9 cellular contexts compared by ENCODE assay signal in genomic region chr7:2864204-2864985, GRCh38. TPM values are rescaled to one million over a fixed set of nuclear protein-coding genes. Genes with fewer than 3 reads are reported as not detected.
DNase-seq lines count a peak whose midpoint lies in the region; ATAC-seq, FAIRE-seq and TF ChIP-seq lines count a peak whose summit lies in the region.
"Had no signal": no experiment of that assay in that cellular context is flagged by ENCODE, and none has a peak within 500 bp of the region (broad histone marks: within the 10 kb centered on the region; RNA-seq: fewer than 3 reads in every experiment).

No MANE protein-coding gene starts in this region.

- H3K9me3 ChIP-seq in GM12878 (replicated peaks; ENCODE audit: control insufficient read depth, insufficient read depth, low read length) (no peaks in the 10 kb centered on the region), upper lobe of right lung (no peaks in the 10 kb centered on the region)

- H3K27me3 ChIP-seq in GM12878 (replicated peaks in 1 of 2; ENCODE audit: control insufficient read depth in 2 of 2, insufficient read depth in 2 of 2, low read length in 1 of 2) (no peaks in the 10 kb centered on the region), mesendoderm (ENCODE audit: insufficient read depth, low read length, poor library complexity) (no peaks in the 10 kb centered on the region), upper lobe of right lung (no peaks in the 10 kb centered on the region)

- 48% methylated on average over 12 of the region's 12 CpGs for WGBS in GM12878 (ENCODE audit: insufficient coverage, insufficient replicate concordance, low lambda C conversion rate, missing lambda C conversion rate)
- WGBS in mesendoderm (ENCODE audit: extremely low coverage, insufficient coverage, low lambda C conversion rate): no CpG with 5 or more reads among the region's 12 CpGs

- POLR2A ChIA-PET in GM12878 (lab: Charles Lee): interaction anchor here (1.2 to 1.4 kb wide), 2 partner anchors 106 to 290 kb away, joined by 3 to 5 read pairs; no protein-coding TSS in a partner anchor

- no peak overlapping the region for H2BK15ac ChIP-seq in mesendoderm (replicated peaks; ENCODE audit: low read depth)

- CTCF ChIA-PET in activated naive CD4-positive, alpha-beta T cell treated with anti-CD3 and anti-CD28 coated beads, Interleukin-2, amount 10 ng/mL, durations not matched to agents 7 days and 5 days (lab: Charles Lee): interaction anchor here (0.6 to 3.0 kb wide), 25 partner anchors 9 to 809 kb away, joined by 3 to 21 read pairs (median 4); partner anchors contain the start of gene SDK1
- CTCF ChIA-PET in GM12878 (lab: Yijun Ruan, JAX): interaction anchor here (0.7 to 4.9 kb wide), 37 partner anchors 9 to 1034 kb away, joined by 3 to 48 read pairs (median 5); no protein-coding TSS in a partner anchor

- H3K27me3 Mint-ChIP-seq in activated naive CD4-positive, alpha-beta T cell treated with anti-CD3 and anti-CD28 coated beads, Interleukin-2, amount 10 ng/mL, durations not matched to agents 7 days and 5 days: no peaks in the 10 kb centered on the region

- H3K9me3 Mint-ChIP-seq in activated naive CD4-positive, alpha-beta T cell treated with anti-CD3 and anti-CD28 coated beads, Interleukin-2, amount 10 ng/mL, durations not matched to agents 7 days and 5 days: no peaks in the 10 kb centered on the region

- in situ Hi-C loops in GM12878 (cut with MboI): loop anchor here (10.0 kb wide), 1 partner anchor 1030 kb away; no protein-coding TSS in a partner anchor

- peak overlapping the region; percentile 88 for H3K4ac ChIP-seq in mesendoderm (ENCODE audit: low read depth, low read length)

- no peaks in the 10 kb centered on the region for H3K79me1 ChIP-seq in mesendoderm (ENCODE audit: low read length)

- H2AFZ ChIP-seq in GM12878 (ENCODE audit: control insufficient read depth, low read depth, low read length): no peak overlapping the region; the same call in 1 of the 2 replicates

- H3K18ac ChIP-seq in mesendoderm (ENCODE audit: low read length): peak overlapping the region; percentile 28

- H3K79me2 ChIP-seq in GM12878 (ENCODE audit: control insufficient read depth, insufficient read depth, low read length) (no peaks in the 10 kb centered on the region), mesendoderm (ENCODE audit: control insufficient read depth, insufficient read depth, low read length) (no peaks in the 10 kb centered on the region)

- peaks cover 2% of the 10 kb centered on the region for H3K36me3 Mint-ChIP-seq in activated naive CD4-positive, alpha-beta T cell treated with anti-CD3 and anti-CD28 coated beads, Interleukin-2, amount 10 ng/mL, durations not matched to agents 7 days and 5 days

- peak overlapping the region; percentile 66 for H2BK5ac ChIP-seq in mesendoderm (ENCODE audit: low read length)

- intact Hi-C loops in GM12878 (cut with micrococcal nuclease; ENCODE audit: unreplicated experiment) (no loop called here), upper lobe of right lung (cut with DNase I) (no loop called here)

- peak overlapping the region; percentile 39 for H2BK120ac ChIP-seq in mesendoderm (ENCODE audit: low read depth, low read length)

- H3K23ac ChIP-seq in mesendoderm (ENCODE audit: low read length): no peak overlapping the region

- H3K9ac ChIP-seq in GM12878 (ENCODE audit: control insufficient read depth, insufficient read depth, low read length): peak overlapping the region; percentile 75; the same call in 1 of the 2 replicates
- peak overlapping the region; percentile 3 for H3K9ac ChIP-seq in mesendoderm (ENCODE audit: low read length)

- peaks cover 35% of the 10 kb centered on the region for H3K4me1 Mint-ChIP-seq in activated naive CD4-positive, alpha-beta T cell treated with anti-CD3 and anti-CD28 coated beads, Interleukin-2, amount 10 ng/mL, durations not matched to agents 7 days and 5 days

- TF ChIP-seq RAD21 in GM12878 (IDR thresholded peaks at IDR 0.05; ENCODE audit: insufficient read depth, low read depth, low read length): no peak

- no peak for TF ChIP-seq POLR2A in GM12878 (IDR thresholded peaks at IDR 0.05; ENCODE audit: low read depth, low read length)

- peak overlapping the region; percentile 39 for H3K4me3 Mint-ChIP-seq in activated naive CD4-positive, alpha-beta T cell treated with anti-CD3 and anti-CD28 coated beads, Interleukin-2, amount 10 ng/mL, durations not matched to agents 7 days and 5 days

- BruUV-seq in GM12878 (replicated peaks; lab: Mats Ljungman, UMichigan): TSS peak; percentile 92

- H3K4me1 ChIP-seq in GM12878 (ENCODE audit: control insufficient read depth, insufficient read depth, low read length) (peaks cover 24% of the 10 kb centered on the region), mesendoderm (ENCODE audit: control insufficient read depth, low read depth, low read length) (peaks cover 5% of the 10 kb centered on the region), upper lobe of right lung (peaks cover 26% of the 10 kb centered on the region)

- no peaks in the 10 kb centered on the region for H3K36me3 ChIP-seq in GM12878 (ENCODE audit: control insufficient read depth in 2 of 2, insufficient read depth in 2 of 2, low read length in 1 of 2)
- no peaks in the 10 kb centered on the region for H3K36me3 ChIP-seq in mesendoderm (ENCODE audit: control insufficient read depth, insufficient read depth, low read length)
- no peaks in the 10 kb centered on the region for H3K36me3 ChIP-seq in upper lobe of right lung

- SMC1A ChIA-PET in GM12878 (lab: Charles Lee; ENCODE audit: uncharacterized antibody, unreplicated experiment): interaction anchor here (0.7 to 2.1 kb wide), 20 partner anchors 11 to 509 kb away, joined by 3 to 7 read pairs (median 3); no protein-coding TSS in a partner anchor

- RAD21 ChIA-PET in GM12878 (lab: Charles Lee; ENCODE audit: unreplicated experiment): interaction anchor here (0.6 to 2.5 kb wide), 14 partner anchors 13 to 809 kb away, joined by 3 to 9 read pairs (median 4); no protein-coding TSS in a partner anchor

- no peak for DNase-seq in activated naive CD4-positive, alpha-beta T cell treated with anti-CD3 and anti-CD28 coated beads, Interleukin-2, amount 10 ng/mL, durations not matched to agents 7 days and 5 days
- no peak for DNase-seq in activated naive CD4-positive, alpha-beta T cell (lab: John Stamatoyannopoulos, UW)
- DNase-seq in GM12878 (ENCODE audit: low read depth, low spot score): no peak
- DNase-seq in mesendoderm: peak; percentile 58
- DNase-seq in upper lobe of right lung: no peak
- DNase-seq in T1000 (lab: John Stamatoyannopoulos, UW): no peak

- H4K5ac ChIP-seq in mesendoderm (ENCODE audit: low read length): no peak overlapping the region

- H4K20me1 ChIP-seq in GM12878 (ENCODE audit: control insufficient read depth, insufficient read depth): no peaks in the 10 kb centered on the region

- H2AK5ac ChIP-seq in mesendoderm (ENCODE audit: low read length): no peak overlapping the region

- TF ChIP-seq EP300 in GM12878 (IDR thresholded peaks at IDR 0.05; ENCODE audit: borderline replicate concordance in 1 of 2, control insufficient read depth in 1 of 2, low read depth in 2 of 2, low read length in 2 of 2): no peak

- H3K4me2 ChIP-seq in GM12878 (ENCODE audit: control insufficient read depth, insufficient read depth) (peak overlapping the region; percentile 85), mesendoderm (ENCODE audit: low read length) (no peak overlapping the region)

- H3K56ac ChIP-seq in mesendoderm (ENCODE audit: low read length): peak overlapping the region; percentile 79

- peak; percentile 9 for ATAC-seq in GM12878
- no peak for ATAC-seq in upper lobe of right lung
- ATAC-seq in GM21381 (IDR thresholded peaks at IDR 0.05; ENCODE audit: unreplicated experiment): no peak
- no peak for ATAC-seq in HG02970 (IDR thresholded peaks at IDR 0.05; ENCODE audit: low FRiP score, unreplicated experiment)

- peak overlapping the region; percentile 86 for H3K27ac Mint-ChIP-seq in activated naive CD4-positive, alpha-beta T cell treated with anti-CD3 and anti-CD28 coated beads, Interleukin-2, amount 10 ng/mL, durations not matched to agents 7 days and 5 days

- TF ChIP-seq CTCF in GM12878 (IDR thresholded peaks at IDR 0.05 in 2 of 3, conservative IDR thresholded peaks at IDR 0.05 in 1 of 3; ENCODE audit: control insufficient read depth in 2 of 3, extremely low read depth in 1 of 3, insufficient read depth in 1 of 3, low read depth in 3 of 3, low read length in 3 of 3) (no peak), upper lobe of right lung (IDR thresholded peaks at IDR 0.05) (no peak)

- peak overlapping the region; percentile 89 for H3K27ac ChIP-seq in GM12878 (ENCODE audit: control insufficient read depth, insufficient read depth)
- H3K27ac ChIP-seq in mesendoderm (ENCODE audit: low read depth, low read length): peak overlapping the region; percentile 91
- H3K27ac ChIP-seq in upper lobe of right lung: peak overlapping the region; percentile 95
- H3K27ac ChIP-seq: C4-2B had no signal

- FAIRE-seq in GM12878 (lab: Jason Lieb, UNC): no peak

- H3K4me3 ChIP-seq in GM12878 (peak overlapping the region; percentile 49; the same call in 1 of the 2 replicates), mesendoderm (ENCODE audit: low read length) (no peak overlapping the region), upper lobe of right lung (no peak overlapping the region)

- H4K8ac ChIP-seq in mesendoderm (ENCODE audit: low read depth, low read length): no peak overlapping the region

TF ChIP-seq in GM12878, 131 proteins besides CTCF, POLR2A, EP300 and RAD21:
- TF ChIP-seq BHLHE40 (IDR thresholded peaks at IDR 0.05; ENCODE audit: borderline replicate concordance in 1 of 2, low read depth in 2 of 2, low read length in 1 of 2): peak in 1 of 2 experiments; percentile 29; a peak in 1 of 4 replicates
- no peak for TF ChIP-seq STAT3 (IDR thresholded peaks at IDR 0.05; ENCODE audit: low read depth, low read length)
TF ChIP-seq in GM12878: peak in this region for 1.

RNA-seq across cellular contexts. Expression of gene GNA12, which starts 20.3 kb away (rescaled TPM):
- 23.6 and 23.7 TPM in 2 replicates for total RNA-seq in GM12878 (2013; cell fraction: nucleolus; rRNA removed)
- total RNA-seq in GM12878 (2014; rRNA removed): 8.0 and 8.6 TPM in 2 replicates
- 15.5 and 16.6 TPM in 2 replicates for total RNA-seq in GM12878 (2014; rRNA removed; fragmentation: Illumina TruSeq; extraction: Trizol)
- total RNA-seq in GM12878 (2021): 42.1 and 42.8 TPM in 2 replicates
- 8.9 TPM for polyA plus RNA-seq in GM12878 (2011; ENCODE audit: low read depth)
- polyA plus RNA-seq in GM12878 (2011; rRNA removed): 26.8 and 51.8 TPM in 2 replicates
- polyA plus RNA-seq in GM12878 (2011; cell fraction: cytosol; rRNA removed): 40.7 and 58.1 TPM in 2 replicates
- polyA plus RNA-seq in GM12878 (2011; cell fraction: nucleus; rRNA removed): 29.2 and 33.1 TPM in 2 replicates
- 15.2 and 16.0 TPM in 2 replicates for polyA plus RNA-seq in GM12878 (2012)
- polyA plus RNA-seq in GM12878 (2014; fragmentation: Illumina TruSeq; extraction: Trizol): 13.0 and 31.2 TPM in 2 replicates
- polyA plus RNA-seq in GM12878 (2014; fragmentation: Nextera tagmentation; extraction: Ambion mirVana): 1 to 10 TPM; 1.9 to 3.0 TPM
- 34.5 and 34.9 TPM in 2 replicates for polyA plus RNA-seq in GM12878 (2014; rRNA removed)
- polyA plus RNA-seq in GM12878 (2016; fragmentation: Nextera tagmentation; extraction: Ambion mirVana): 1 to 10 TPM; 3.4 to 4.1 TPM
- polyA minus RNA-seq in GM12878 (2011; rRNA and poly(A)+ RNA removed): 72.4 and 89.6 TPM in 2 replicates
- 21.6 and 25.6 TPM in 2 replicates for polyA minus RNA-seq in GM12878 (2011; cell fraction: cytosol; rRNA and poly(A)+ RNA removed)
- polyA minus RNA-seq in GM12878 (2011; cell fraction: nucleus; rRNA and poly(A)+ RNA removed): 8.6 and 17.8 TPM in 2 replicates
- 46.1 TPM for polyA plus RNA-seq in mesendoderm (2013, experiment 1 of 2)
- polyA plus RNA-seq in mesendoderm (2013, experiment 2 of 2): 47.4 TPM
- 47.2 TPM for total RNA-seq in upper lobe of right lung
